In genomic region chr9:17578577-17578910, GRCh38 we compare ENCODE assay signal across 8 cellular contexts. TPM values are rescaled to one million over a fixed set of nuclear protein-coding genes. Genes with fewer than 3 reads are reported as not detected.
DNase-seq lines count a peak whose midpoint lies in the region; ATAC-seq, FAIRE-seq and TF ChIP-seq lines count a peak whose summit lies in the region.
"Had no signal": no experiment of that assay in that cellular context is flagged by ENCODE, and none has a peak within 500 bp of the region (broad histone marks: within the 10 kb centered on the region; RNA-seq: fewer than 3 reads in every experiment).

No MANE protein-coding gene starts in this region.

- peak overlapping the region; percentile 50 to 67 for H3K4me3 ChIP-seq in kidney (ENCODE audit: low read length in 2 of 2)
- H3K4me3 ChIP-seq in spleen = peak overlapping the region in 7 of 8 donors; percentile 18 to 63 (median 35)
- H3K4me3 ChIP-seq: GM12878 had no signal

- peak overlapping the region; percentile 34 for H3K4me3 Mint-ChIP-seq in activated naive CD8-positive, alpha-beta T cell treated with anti-CD3 and anti-CD28 coated beads for 36 hours

- no peak for TF ChIP-seq POLR2A in spleen (IDR thresholded peaks at IDR 0.05)

- intact Hi-C loops in kidney (cut with DNase I) (no loop called here), spleen (cut with DNase I; ENCODE audit: low total_unique reads) (no loop called here)

- H3K36me3 Mint-ChIP-seq in activated naive CD8-positive, alpha-beta T cell treated with anti-CD3 and anti-CD28 coated beads for 36 hours = no peaks in the 10 kb centered on the region

- peaks cover 42% of the 10 kb centered on the region for H3K27me3 Mint-ChIP-seq in activated naive CD8-positive, alpha-beta T cell treated with anti-CD3 and anti-CD28 coated beads for 36 hours

- peaks cover 3% of the 10 kb centered on the region for H3K4me1 Mint-ChIP-seq in activated naive CD8-positive, alpha-beta T cell treated with anti-CD3 and anti-CD28 coated beads for 36 hours

- H3K27me3 ChIP-seq in spleen (replicated peaks in 1 of 7) = peaks cover 0 to 59% (median 36%) of the 10 kb centered on the region in 7 donors

- TF ChIP-seq CTCF in kidney (IDR thresholded peaks at IDR 0.05; ENCODE audit: borderline replicate concordance, extremely low read depth, insufficient read depth) (no peak), spleen (IDR thresholded peaks at IDR 0.05 in 8 of 11, conservative IDR thresholded peaks at IDR 0.05 in 3 of 11) (no peak)

- H3K9me3 Mint-ChIP-seq in activated naive CD8-positive, alpha-beta T cell treated with anti-CD3 and anti-CD28 coated beads for 36 hours = peaks cover 3% of the 10 kb centered on the region

- WGBS in spleen, 5 donors = 4 to 12% (median 6%) methylated on average over 5 to 17 of the region's 17 CpGs

- no peak overlapping the region for H3K27ac Mint-ChIP-seq in activated naive CD8-positive, alpha-beta T cell treated with anti-CD3 and anti-CD28 coated beads for 36 hours

- no peaks in the 10 kb centered on the region for H3K36me3 ChIP-seq in kidney (ENCODE audit: control insufficient read depth in 1 of 2, insufficient read depth in 2 of 2, low read length in 2 of 2)
- H3K36me3 ChIP-seq in spleen = no peaks in the 10 kb centered on the region

- ATAC-seq in HG02970 (IDR thresholded peaks at IDR 0.05; ENCODE audit: low FRiP score, unreplicated experiment) (peak; percentile 5), GM19463 (IDR thresholded peaks at IDR 0.05; ENCODE audit: unreplicated experiment) (no peak)
- ATAC-seq: GM12878 had no signal

- H3K9me3 ChIP-seq in kidney (ENCODE audit: control insufficient read depth in 1 of 2, low read length in 2 of 2) (no peaks in the 10 kb centered on the region), spleen (peaks cover 0 to 4% (median 0%) of the 10 kb centered on the region in 8 donors)

- H3K27ac ChIP-seq in kidney (ENCODE audit: low read depth in 2 of 2, low read length in 2 of 2) (peak overlapping the region; percentile 17 to 40), spleen (no peak overlapping the region)

- no peak for DNase-seq in activated naive CD8-positive, alpha-beta T cell treated with anti-CD3 and anti-CD28 coated beads for 36 hours
- DNase-seq in kidney = no peak
- no peak for DNase-seq in spleen
- DNase-seq in DMS153 (lab: John Stamatoyannopoulos, UW) = no peak
- no peak for DNase-seq in GF-D8 (lab: John Stamatoyannopoulos, UW)

- no peak overlapping the region for H3K9ac ChIP-seq in kidney (ENCODE audit: low read length in 2 of 2)

- H3K4me1 ChIP-seq in kidney (ENCODE audit: control insufficient read depth in 1 of 2, insufficient read depth in 1 of 2, low read depth in 1 of 2, low read length in 2 of 2) = peaks cover 0 to 3% of the 10 kb centered on the region in 2 donors
- H3K4me1 ChIP-seq in spleen = peaks cover 5 to 16% (median 11%) of the 10 kb centered on the region in 6 donors

- FAIRE-seq in kidney (lab: Jason Lieb, UNC) = no peak
- FAIRE-seq: GM12878 had no signal

RNA-seq across cellular contexts. Expression of gene SH3GL2, which starts 0.3 kb away (rescaled TPM):
- total RNA-seq in activated naive CD8-positive, alpha-beta T cell treated with anti-CD3 and anti-CD28 coated beads for 36 hours = not detected
- total RNA-seq in kidney (3.1 TPM), spleen (not detected)
- polyA plus RNA-seq in kidney (ENCODE audit: insufficient read depth, low read depth, low replicate concordance) (20.0 TPM), spleen (under 1 TPM in 1 of 3 donors, not detected in 2; 0.02 TPM)
- total RNA-seq: GM12878 had no signal
- polyA plus RNA-seq: GM12878 had no signal

Comparison
In these comparisons a context has a peak if more than half of its experiments do, and no peak if none do; other contexts are left out.
1. H3K27ac ChIP-seq: peak in kidney (2 of 2); none in spleen (0 of 8).